Comparison of ENCODE assay signal across 1 cellular context in the genomic region with DNA sequence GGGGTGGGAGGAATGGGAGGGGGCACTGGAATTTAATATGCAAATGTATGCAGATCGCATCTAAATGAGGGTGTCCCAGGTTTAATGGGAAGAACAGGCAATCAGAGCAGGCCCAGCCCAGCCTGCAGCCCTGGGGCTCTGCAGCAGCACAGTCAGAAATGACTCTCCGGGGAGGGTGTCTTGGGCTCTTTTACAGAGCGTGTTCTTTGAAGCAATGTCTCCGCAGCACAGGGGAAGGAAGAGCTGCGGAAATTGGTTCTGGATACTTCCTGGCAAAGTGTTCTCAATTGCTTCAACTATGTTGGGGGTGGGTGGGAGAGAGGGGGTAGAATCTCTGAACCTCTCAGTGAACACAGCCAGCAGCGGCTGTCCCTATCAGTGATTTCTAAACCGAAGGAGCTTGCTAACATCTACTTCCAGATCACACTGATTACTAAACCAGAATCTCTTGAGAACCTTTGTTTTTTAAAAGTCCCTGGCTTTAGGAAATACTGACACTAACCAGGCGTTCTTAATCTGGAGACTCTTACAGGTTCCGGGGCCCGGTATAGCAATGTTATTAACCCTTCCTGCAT.
TF ChIP-seq lines count a peak whose summit lies in the region.

No MANE protein-coding gene starts in this region.

TF ChIP-seq in GM23338, 12 proteins besides CTCF, POLR2A, EP300 and RAD21:
- TF ChIP-seq, protein P1, sequence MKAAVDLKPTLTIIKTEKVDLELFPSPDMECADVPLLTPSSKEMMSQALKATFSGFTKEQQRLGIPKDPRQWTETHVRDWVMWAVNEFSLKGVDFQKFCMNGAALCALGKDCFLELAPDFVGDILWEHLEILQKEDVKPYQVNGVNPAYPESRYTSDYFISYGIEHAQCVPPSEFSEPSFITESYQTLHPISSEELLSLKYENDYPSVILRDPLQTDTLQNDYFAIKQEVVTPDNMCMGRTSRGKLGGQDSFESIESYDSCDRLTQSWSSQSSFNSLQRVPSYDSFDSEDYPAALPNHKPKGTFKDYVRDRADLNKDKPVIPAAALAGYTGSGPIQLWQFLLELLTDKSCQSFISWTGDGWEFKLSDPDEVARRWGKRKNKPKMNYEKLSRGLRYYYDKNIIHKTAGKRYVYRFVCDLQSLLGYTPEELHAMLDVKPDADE (IDR thresholded peaks at IDR 0.05) = no peak
- TF ChIP-seq CREB1 (CRISPR knock-in tag; IDR thresholded peaks at IDR 0.05; ENCODE audit: low read depth) (no peak), REST (IDR thresholded peaks at IDR 0.05; ENCODE audit: unreplicated experiment) (no peak), EZH2phosphoT487 (IDR thresholded peaks at IDR 0.05; ENCODE audit: unreplicated experiment) (no peak), JUNB (IDR thresholded peaks at IDR 0.05; ENCODE audit: unreplicated experiment) (no peak), STAT1 (IDR thresholded peaks at IDR 0.05; ENCODE audit: unreplicated experiment) (no peak), ZNF331 (CRISPR knock-in tag; IDR thresholded peaks at IDR 0.05; ENCODE audit: low read depth) (no peak), POLR2AphosphoS5 (IDR thresholded peaks at IDR 0.05; ENCODE audit: low read depth) (no peak), ZNF114 (CRISPR knock-in tag; IDR thresholded peaks at IDR 0.05) (no peak), EZH2 (IDR thresholded peaks at IDR 0.05; ENCODE audit: low read depth, unreplicated experiment) (no peak), NANOG (IDR thresholded peaks at IDR 0.05; ENCODE audit: borderline replicate concordance) (no peak)
- TF ChIP-seq, protein P2, sequence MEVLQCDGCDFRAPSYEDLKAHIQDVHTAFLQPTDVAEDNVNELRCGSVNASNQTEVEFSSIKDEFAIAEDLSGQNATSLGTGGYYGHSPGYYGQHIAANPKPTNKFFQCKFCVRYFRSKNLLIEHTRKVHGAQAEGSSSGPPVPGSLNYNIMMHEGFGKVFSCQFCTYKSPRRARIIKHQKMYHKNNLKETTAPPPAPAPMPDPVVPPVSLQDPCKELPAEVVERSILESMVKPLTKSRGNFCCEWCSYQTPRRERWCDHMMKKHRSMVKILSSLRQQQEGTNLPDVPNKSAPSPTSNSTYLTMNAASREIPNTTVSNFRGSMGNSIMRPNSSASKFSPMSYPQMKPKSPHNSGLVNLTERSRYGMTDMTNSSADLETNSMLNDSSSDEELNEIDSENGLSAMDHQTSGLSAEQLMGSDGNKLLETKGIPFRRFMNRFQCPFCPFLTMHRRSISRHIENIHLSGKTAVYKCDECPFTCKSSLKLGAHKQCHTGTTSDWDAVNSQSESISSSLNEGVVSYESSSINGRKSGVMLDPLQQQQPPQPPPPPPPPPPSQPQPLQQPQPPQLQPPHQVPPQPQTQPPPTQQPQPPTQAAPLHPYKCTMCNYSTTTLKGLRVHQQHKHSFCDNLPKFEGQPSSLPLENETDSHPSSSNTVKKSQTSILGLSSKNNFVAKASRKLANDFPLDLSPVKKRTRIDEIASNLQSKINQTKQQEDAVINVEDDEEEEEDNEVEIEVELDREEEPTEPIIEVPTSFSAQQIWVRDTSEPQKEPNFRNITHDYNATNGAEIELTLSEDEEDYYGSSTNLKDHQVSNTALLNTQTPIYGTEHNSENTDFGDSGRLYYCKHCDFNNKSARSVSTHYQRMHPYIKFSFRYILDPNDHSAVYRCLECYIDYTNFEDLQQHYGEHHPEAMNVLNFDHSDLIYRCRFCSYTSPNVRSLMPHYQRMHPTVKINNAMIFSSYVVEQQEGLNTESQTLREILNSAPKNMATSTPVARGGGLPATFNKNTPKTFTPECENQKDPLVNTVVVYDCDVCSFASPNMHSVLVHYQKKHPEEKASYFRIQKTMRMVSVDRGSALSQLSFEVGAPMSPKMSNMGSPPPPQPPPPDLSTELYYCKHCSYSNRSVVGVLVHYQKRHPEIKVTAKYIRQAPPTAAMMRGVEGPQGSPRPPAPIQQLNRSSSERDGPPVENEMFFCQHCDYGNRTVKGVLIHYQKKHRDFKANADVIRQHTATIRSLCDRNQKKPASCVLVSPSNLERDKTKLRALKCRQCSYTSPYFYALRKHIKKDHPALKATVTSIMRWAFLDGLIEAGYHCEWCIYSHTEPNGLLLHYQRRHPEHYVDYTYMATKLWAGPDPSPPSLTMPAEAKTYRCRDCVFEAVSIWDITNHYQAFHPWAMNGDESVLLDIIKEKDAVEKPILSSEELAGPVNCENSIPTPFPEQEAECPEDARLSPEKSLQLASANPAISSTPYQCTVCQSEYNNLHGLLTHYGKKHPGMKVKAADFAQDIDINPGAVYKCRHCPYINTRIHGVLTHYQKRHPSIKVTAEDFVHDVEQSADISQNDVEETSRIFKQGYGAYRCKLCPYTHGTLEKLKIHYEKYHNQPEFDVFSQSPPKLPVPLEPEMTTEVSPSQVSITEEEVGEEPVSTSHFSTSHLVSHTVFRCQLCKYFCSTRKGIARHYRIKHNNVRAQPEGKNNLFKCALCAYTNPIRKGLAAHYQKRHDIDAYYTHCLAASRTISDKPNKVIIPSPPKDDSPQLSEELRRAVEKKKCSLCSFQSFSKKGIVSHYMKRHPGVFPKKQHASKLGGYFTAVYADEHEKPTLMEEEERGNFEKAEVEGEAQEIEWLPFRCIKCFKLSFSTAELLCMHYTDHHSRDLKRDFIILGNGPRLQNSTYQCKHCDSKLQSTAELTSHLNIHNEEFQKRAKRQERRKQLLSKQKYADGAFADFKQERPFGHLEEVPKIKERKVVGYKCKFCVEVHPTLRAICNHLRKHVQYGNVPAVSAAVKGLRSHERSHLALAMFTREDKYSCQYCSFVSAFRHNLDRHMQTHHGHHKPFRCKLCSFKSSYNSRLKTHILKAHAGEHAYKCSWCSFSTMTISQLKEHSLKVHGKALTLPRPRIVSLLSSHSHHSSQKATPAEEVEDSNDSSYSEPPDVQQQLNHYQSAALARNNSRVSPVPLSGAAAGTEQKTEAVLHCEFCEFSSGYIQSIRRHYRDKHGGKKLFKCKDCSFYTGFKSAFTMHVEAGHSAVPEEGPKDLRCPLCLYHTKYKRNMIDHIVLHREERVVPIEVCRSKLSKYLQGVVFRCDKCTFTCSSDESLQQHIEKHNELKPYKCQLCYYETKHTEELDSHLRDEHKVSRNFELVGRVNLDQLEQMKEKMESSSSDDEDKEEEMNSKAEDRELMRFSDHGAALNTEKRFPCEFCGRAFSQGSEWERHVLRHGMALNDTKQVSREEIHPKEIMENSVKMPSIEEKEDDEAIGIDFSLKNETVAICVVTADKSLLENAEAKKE (CRISPR knock-in tag; IDR thresholded peaks at IDR 0.05) = no peak
